ENCODE assay signal across 7 cellular contexts in genomic region chr3:133773732-133774131, GRCh38. TPM values are rescaled to one million over a fixed set of nuclear protein-coding genes. Genes with fewer than 3 reads are reported as not detected.
"Had no signal": no experiment of that assay in that cellular context is flagged by ENCODE, and none has a peak within 500 bp of the region (broad histone marks: within the 10 kb centered on the region; RNA-seq: fewer than 3 reads in every experiment).

No MANE protein-coding gene starts in this region.

- H3K4me3 Mint-ChIP-seq: IgD-negative memory B cell had no signal

- H3K27ac Mint-ChIP-seq: IgD-negative memory B cell had no signal

- H3K4me3 ChIP-seq: K562 had no signal

- DNase-seq: IMR-90, KBM-7, KG1 had no signal

- H3K27ac ChIP-seq: HL-60 had no signal

- FAIRE-seq: HTR-8/SVneo, K562 had no signal

- H3K4me1 Mint-ChIP-seq: IgD-negative memory B cell had no signal

- ATAC-seq: K562 had no signal

- H3K9me3 Mint-ChIP-seq: IgD-negative memory B cell had no signal

RNA-seq across cellular contexts. Expression of gene TF, which starts 27.5 kb away (rescaled TPM):
- total RNA-seq: IMR-90 had no signal
- polyA plus RNA-seq: IgD-negative memory B cell had no signal
